Comparison of ENCODE assay signal across 19 cellular contexts in genomic region chr1:25462732-25463131, GRCh38. TPM values are rescaled to one million over a fixed set of nuclear protein-coding genes. Genes with fewer than 3 reads are reported as not detected.
A peak's percentile ranks its signal among the peaks of the same experiment; 100 is the strongest.
DNase-seq lines count a peak whose midpoint lies in the region; ATAC-seq and TF ChIP-seq lines count a peak whose summit lies in the region.
"Had no signal": no experiment of that assay in that cellular context is flagged by ENCODE, and none has a peak within 500 bp of the region (broad histone marks: within the 10 kb centered on the region; RNA-seq: fewer than 3 reads in every experiment).

No MANE protein-coding gene starts in this region.

- H3K9ac ChIP-seq in SK-N-SH, result no peak overlapping the region
- H3K9ac ChIP-seq: parathyroid adenoma had no signal

- no peak overlapping the region for H2AFZ ChIP-seq in SK-N-SH (ENCODE audit: low read depth)
- H2AFZ ChIP-seq: parathyroid adenoma had no signal

- H3K36me3 ChIP-seq in SK-N-SH (replicated peaks in 1 of 2; ENCODE audit: control insufficient read depth in 1 of 2, insufficient read depth in 2 of 2, low read length in 1 of 2) (peaks cover 17 to 40% of the 10 kb centered on the region in 2 experiments), mucosa of descending colon (ENCODE audit: low read depth) (no peaks in the 10 kb centered on the region), lower lobe of right lung (peaks cover 38% of the 10 kb centered on the region)

- H3K4me1 ChIP-seq in SK-N-SH (ENCODE audit: control insufficient read depth in 1 of 2, insufficient read depth in 2 of 2, low read depth in 1 of 2, low read length in 1 of 2), result no peaks in the 10 kb centered on the region; a peak in 2 of 4 replicates
- peaks cover 5% of the 10 kb centered on the region for H3K4me1 ChIP-seq in mucosa of descending colon (ENCODE audit: low read depth)
- peaks cover 23% of the 10 kb centered on the region for H3K4me1 ChIP-seq in lower lobe of right lung
- H3K4me1 ChIP-seq: A549, foreskin keratinocyte, parathyroid adenoma had no signal

- POLR2A ChIA-PET in SK-N-SH (lab: Yijun Ruan, JAX), result no interaction called here

- peaks cover 84% of the 10 kb centered on the region for H3K79me2 ChIP-seq in SK-N-SH (ENCODE audit: insufficient read depth)

- 79% methylated on average over 5 of the region's 5 CpGs for WGBS in SK-N-SH (ENCODE audit: low lambda C conversion rate)

- TF ChIP-seq CTCF in SK-N-SH (IDR thresholded peaks at IDR 0.05) (no peak), cardiac fibroblast (IDR thresholded peaks at IDR 0.05; ENCODE audit: low read depth, low read length) (no peak), mucosa of descending colon (IDR thresholded peaks at IDR 0.05) (no peak), lower lobe of right lung (IDR thresholded peaks at IDR 0.05) (no peak)

- no peak for TF ChIP-seq EP300 in SK-N-SH (IDR thresholded peaks at IDR 0.05; ENCODE audit: borderline replicate concordance in 1 of 2, low read depth in 1 of 2, low read length in 1 of 2)

- intact Hi-C loops in mucosa of descending colon (cut with DNase I, micrococcal nuclease), result no loop called here
- intact Hi-C loops in lower lobe of right lung (cut with DNase I), result no loop called here

- DNase-seq in SK-N-SH (no peak), NCI-H2029 treated with DMSO at 0.1 percent for 48 hours (lab: John Stamatoyannopoulos, UW) (peak; percentile 16), cardiac fibroblast (ENCODE audit: low read depth in 2 of 2) (peak; percentile 3 to 60), mucosa of descending colon (peak in 2 of 3 donors; percentile 31 to 46), NCI-H1930 (lab: John Stamatoyannopoulos, UW) (no peak), lower lobe of right lung (no peak), GDM1 (lab: John Stamatoyannopoulos, UW) (no peak)
- DNase-seq: activated naive CD8-positive, alpha-beta T cell treated with anti-CD3 and anti-CD28 coated beads for 36 hours; foreskin keratinocyte; HFFc6; mesendoderm; NK-92 treated with Interleukin-12 subunit alpha and Interleukin-12 subunit beta, amount 100 ng/mL, for 24 hours; stimulated activated naive B cell treated with anti-CD40 and anti-IgM and Interleukin-4, amounts not matched to agents 10 μg/mL and 1 μg/mL and 100 μg/mL, for 72 hours; testis had no signal

- H3F3A ChIP-seq in SK-N-SH (replicated peaks; ENCODE audit: insufficient read depth), result peaks cover 12% of the 10 kb centered on the region

- no peaks in the 10 kb centered on the region for H3K9me2 ChIP-seq in SK-N-SH

- no peak for TF ChIP-seq RAD21 in SK-N-SH (IDR thresholded peaks at IDR 0.05; ENCODE audit: low read length)

- peaks cover 7% of the 10 kb centered on the region for H4K20me1 ChIP-seq in SK-N-SH (ENCODE audit: insufficient read depth)

- no peak overlapping the region for H3K4me2 ChIP-seq in SK-N-SH
- H3K4me2 ChIP-seq: A549 had no signal

- no peaks in the 10 kb centered on the region for H3K9me3 ChIP-seq in SK-N-SH
- no peaks in the 10 kb centered on the region for H3K9me3 ChIP-seq in mucosa of descending colon
- no peaks in the 10 kb centered on the region for H3K9me3 ChIP-seq in lower lobe of right lung
- H3K9me3 ChIP-seq: A549, body of pancreas, testis had no signal

- ATAC-seq in SK-N-SH treated with all-trans-retinoic acid at 6 μM for 48 hours (peak; percentile 20; the same call in 2 of the 3 replicates), mucosa of descending colon (peak; percentile 77), lower lobe of right lung (no peak)
- ATAC-seq: A549; body of pancreas; foreskin keratinocyte; stimulated activated naive B cell treated with anti-CD40 and anti-IgM and Interleukin-4, amounts not matched to agents 10 μg/mL and 1 μg/mL and 100 μg/mL, for 72 hours had no signal

- no peaks in the 10 kb centered on the region for H3K27me3 ChIP-seq in SK-N-SH (ENCODE audit: insufficient read depth)
- H3K27me3 ChIP-seq in lower lobe of right lung (ENCODE audit: low read depth), result no peaks in the 10 kb centered on the region
- H3K27me3 ChIP-seq: body of pancreas, foreskin keratinocyte, testis had no signal

- H3K27ac ChIP-seq in SK-N-SH (ENCODE audit: low read depth in 2 of 2, low read length in 1 of 2) (no peak overlapping the region), lower lobe of right lung (no peak overlapping the region)
- H3K27ac ChIP-seq: A549, body of pancreas, foreskin keratinocyte, parathyroid adenoma, testis had no signal

- CTCF ChIA-PET in SK-N-SH (lab: Yijun Ruan, JAX), result interaction anchor here (1.0 to 1.2 kb wide), 2 partner anchors 57 to 76 kb away, joined by 3 to 4 read pairs; no protein-coding TSS in a partner anchor

- no peak overlapping the region for H3K4me3 ChIP-seq in SK-N-SH (ENCODE audit: low read depth in 2 of 2, low read length in 1 of 2)
- no peak overlapping the region for H3K4me3 ChIP-seq in cardiac fibroblast (replicated peaks in 1 of 2; ENCODE audit: low read depth in 2 of 2, low read length in 2 of 2)
- H3K4me3 ChIP-seq in mucosa of descending colon, result no peak overlapping the region
- no peak overlapping the region for H3K4me3 ChIP-seq in lower lobe of right lung
- H3K4me3 ChIP-seq: A549, body of pancreas, testis had no signal

TF ChIP-seq in SK-N-SH treated with all-trans-retinoic acid at 6 μM for 48 hours, 23 proteins besides CTCF, POLR2A, EP300 and RAD21:
- no peak for TF ChIP-seq ZFP30 (CRISPR knock-in tag; IDR thresholded peaks at IDR 0.05)

TF ChIP-seq in SK-N-SH, 30 proteins besides CTCF, POLR2A, EP300 and RAD21:
- TF ChIP-seq CHD2 (IDR thresholded peaks at IDR 0.05; ENCODE audit: low read length, partially characterized antibody) (no peak), EZH2phosphoT487 (IDR thresholded peaks at IDR 0.05; ENCODE audit: borderline replicate concordance, low read depth) (no peak), SMC3 (IDR thresholded peaks at IDR 0.05; ENCODE audit: low read depth, low read length) (no peak), RFX5 (IDR thresholded peaks at IDR 0.05; ENCODE audit: low read length) (no peak), NFIC (IDR thresholded peaks at IDR 0.05; ENCODE audit: borderline replicate concordance) (no peak), FOXJ3 (CRISPR knock-in tag; IDR thresholded peaks at IDR 0.05) (no peak), NRF1 (IDR thresholded peaks at IDR 0.05; ENCODE audit: low read depth, low read length) (no peak), TEAD4 (IDR thresholded peaks at IDR 0.05; ENCODE audit: borderline replicate concordance, insufficient read depth) (no peak), TAF1 (IDR thresholded peaks at IDR 0.05; ENCODE audit: borderline replicate concordance, low read depth, low read length) (no peak)
- TF ChIP-seq, protein P1, sequence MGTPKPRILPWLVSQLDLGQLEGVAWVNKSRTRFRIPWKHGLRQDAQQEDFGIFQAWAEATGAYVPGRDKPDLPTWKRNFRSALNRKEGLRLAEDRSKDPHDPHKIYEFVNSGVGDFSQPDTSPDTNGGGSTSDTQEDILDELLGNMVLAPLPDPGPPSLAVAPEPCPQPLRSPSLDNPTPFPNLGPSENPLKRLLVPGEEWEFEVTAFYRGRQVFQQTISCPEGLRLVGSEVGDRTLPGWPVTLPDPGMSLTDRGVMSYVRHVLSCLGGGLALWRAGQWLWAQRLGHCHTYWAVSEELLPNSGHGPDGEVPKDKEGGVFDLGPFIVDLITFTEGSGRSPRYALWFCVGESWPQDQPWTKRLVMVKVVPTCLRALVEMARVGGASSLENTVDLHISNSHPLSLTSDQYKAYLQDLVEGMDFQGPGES (IDR thresholded peaks at IDR 0.05; ENCODE audit: low read depth, low read length), result no peak

RNA-seq across cellular contexts. Expression of gene MACO1, which starts 32.0 kb away (rescaled TPM):
- 6.9 and 7.4 TPM in 2 replicates for polyA plus RNA-seq in SK-N-SH (2012; rRNA removed)
- 7.4 and 9.2 TPM in 2 replicates for polyA plus RNA-seq in SK-N-SH (2012; cell fraction: cytosol; rRNA removed)
- 8.1 and 12.5 TPM in 2 replicates for polyA plus RNA-seq in SK-N-SH (2012; cell fraction: nucleus; rRNA removed)
- 10 to 100 TPM; 21.8 to 23.5 (median 22.5) TPM for total RNA-seq in mucosa of descending colon
- 19.7 TPM for total RNA-seq in lower lobe of right lung

RNA-seq across cellular contexts. Expression of gene RHCE, which starts 42.1 kb away (rescaled TPM):
- polyA plus RNA-seq in SK-N-SH (2012; rRNA removed), result 0.54 and 0.57 TPM in 2 replicates
- polyA plus RNA-seq in SK-N-SH (2012; cell fraction: cytosol; rRNA removed), result 0.77 and 0.90 TPM in 2 replicates
- 0.36 and 0.68 TPM in 2 replicates for polyA plus RNA-seq in SK-N-SH (2012; cell fraction: nucleus; rRNA removed)
- total RNA-seq in mucosa of descending colon (under 1 TPM in 1 of 3 donors, not detected in 2; 0.39 TPM), lower lobe of right lung (0.65 TPM)
- total RNA-seq: activated T-helper 1 cell treated with anti-CD3 and anti-CD28 coated beads, Interleukin-12 subunit alpha, Interleukin-12 subunit beta, Interleukin-2, Interleukin-4 antibody, amounts not matched to agents 30 ng/mL and 10 ng/mL and 1 ng/mL, durations not matched to agents 14 hours and 24 hours and 36 hours had no signal

Comparison
In these comparisons a context has a peak if more than half of its experiments do, and no peak if none do; other contexts are left out.
1. ATAC-seq: peak in SK-N-SH treated with all-trans-retinoic acid at 6 μM for 48 hours (single experiment) and mucosa of descending colon (single experiment); none in lower lobe of right lung (0 of 2).
2. DNase-seq: peak in NCI-H2029 treated with DMSO at 0.1 percent for 48 hours (single experiment), cardiac fibroblast (2 of 2) and mucosa of descending colon (2 of 3); none in SK-N-SH (single experiment), NCI-H1930 (0 of 2), lower lobe of right lung (single experiment) and GDM1 (single experiment).